ENCODE assay signal across 8 cellular contexts in the genomic region with DNA sequence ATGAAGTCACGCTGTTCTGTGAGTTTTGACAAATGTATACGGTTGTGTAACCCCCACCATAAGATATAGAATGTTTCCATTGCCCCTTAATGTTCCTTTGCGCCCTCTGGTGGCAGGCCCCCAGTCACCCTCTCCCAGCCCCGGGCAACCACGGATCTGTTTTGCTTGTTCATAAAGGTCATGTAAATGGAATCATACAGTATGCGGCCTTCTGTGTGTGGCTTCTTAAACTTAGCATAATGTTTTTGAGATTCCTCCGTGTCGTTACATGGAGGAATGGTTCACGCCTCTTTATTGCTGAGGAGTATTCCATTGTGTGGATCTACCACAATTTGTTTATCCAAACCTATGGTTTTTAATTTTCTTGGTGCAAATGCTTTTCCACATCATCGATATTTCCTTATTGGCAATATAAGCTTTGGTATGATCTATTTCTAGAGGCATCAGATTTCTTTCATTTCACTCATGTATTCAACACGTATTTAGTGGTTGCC. TPM values are rescaled to one million over a fixed set of nuclear protein-coding genes. Genes with fewer than 3 reads are reported as not detected.
DNase-seq lines count a peak whose midpoint lies in the region; ATAC-seq and TF ChIP-seq lines count a peak whose summit lies in the region.

No MANE protein-coding gene starts in this region.

- CTCF ChIA-PET in Calu3 (lab: Charles Lee) (interaction anchor here (0.5 to 0.8 kb wide), 3 partner anchors 27 to 175 kb away, joined by 3 to 5 read pairs (median 4); no protein-coding TSS in a partner anchor), WTC11 (lab: Charles Lee) (interaction anchor here (0.6 to 5.5 kb wide), 12 partner anchors 14 to 298 kb away, joined by 3 to 61 read pairs (median 5); partner anchors contain the start of gene ANKRD6), MCF 10A (lab: Yijun Ruan, JAX) (interaction anchor here (0.6 to 6.7 kb wide), 35 partner anchors 7 to 1722 kb away, joined by 3 to 93 read pairs (median 5); partner anchors contain the start of gene ANKRD6)

- intact Hi-C loops in Calu3 (cut with micrococcal nuclease; ENCODE audit: unreplicated experiment) (loop anchor here (1.0 kb wide), 2 partner anchors 178 to 238 kb away; no protein-coding TSS in a partner anchor), MCF 10A (cut with micrococcal nuclease) (loop anchor here (1.0 kb wide), 3 partner anchors 177 to 242 kb away; partner anchors contain the start of gene ANKRD6)

- no peaks in the 10 kb centered on the region for H3K9me3 Mint-ChIP-seq in Calu3 (ENCODE audit: low read depth, unreplicated experiment)
- no peaks in the 10 kb centered on the region for H3K9me3 Mint-ChIP-seq in WTC11
- H3K9me3 Mint-ChIP-seq in MCF 10A (ENCODE audit: unreplicated experiment), result no peaks in the 10 kb centered on the region

- no peak overlapping the region for H3K27ac Mint-ChIP-seq in Calu3 (ENCODE audit: unreplicated experiment)
- no peak overlapping the region for H3K27ac Mint-ChIP-seq in WTC11
- H3K27ac Mint-ChIP-seq in MCF 10A (ENCODE audit: low read depth, unreplicated experiment), result no peak overlapping the region

- no peaks in the 10 kb centered on the region for H3K27me3 Mint-ChIP-seq in Calu3 (ENCODE audit: unreplicated experiment)
- H3K27me3 Mint-ChIP-seq in WTC11 (ENCODE audit: low read depth), result no peaks in the 10 kb centered on the region
- H3K27me3 Mint-ChIP-seq in MCF 10A (ENCODE audit: insufficient read depth, unreplicated experiment), result no peaks in the 10 kb centered on the region

- DNase-seq in Calu3 (peak; percentile 85), NCI-H1105 (lab: John Stamatoyannopoulos, UW) (peak; percentile 23), WTC11 (ENCODE audit: low spot score) (peak; percentile 86), MCF 10A (ENCODE audit: unreplicated experiment) (peak; percentile 63), kidney tubule cell (ENCODE audit: low spot score) (peak; percentile 33)
- DNase-seq in stimulated activated CD4-positive, alpha-beta T cell treated with anti-CD3 and anti-CD28 coated beads, Interleukin-4, amount 100 ng/mL, for 48 hours (ENCODE audit: low read depth in 2 of 2), result peak; percentile 69 to 80

- H3K4me3 Mint-ChIP-seq in Calu3 (ENCODE audit: low read depth, unreplicated experiment) (no peak overlapping the region), WTC11 (no peak overlapping the region), MCF 10A (ENCODE audit: unreplicated experiment) (no peak overlapping the region)

- ATAC-seq in GM21529 (IDR thresholded peaks at IDR 0.05; ENCODE audit: unreplicated experiment) (peak; percentile 75), WTC11 (peak; percentile 77), GM19452 (IDR thresholded peaks at IDR 0.05; ENCODE audit: unreplicated experiment) (no peak)

- no peaks in the 10 kb centered on the region for H3K36me3 Mint-ChIP-seq in Calu3 (ENCODE audit: insufficient read depth, unreplicated experiment)
- no peaks in the 10 kb centered on the region for H3K36me3 Mint-ChIP-seq in WTC11
- H3K36me3 Mint-ChIP-seq in MCF 10A (ENCODE audit: insufficient read depth, unreplicated experiment), result no peaks in the 10 kb centered on the region

- TF ChIP-seq CTCF in Calu3 (IDR thresholded peaks at IDR 0.05; ENCODE audit: unreplicated experiment) (peak; percentile 73), WTC11 (IDR thresholded peaks at IDR 0.05) (peak; percentile 83), MCF 10A (IDR thresholded peaks at IDR 0.05; ENCODE audit: unreplicated experiment) (peak; percentile 68)

- BruUV-seq in Calu3 (replicated peaks; lab: Mats Ljungman, UMichigan), result no TSS peak
- no TSS peak for BruUV-seq in MCF 10A (replicated peaks; lab: Mats Ljungman, UMichigan)

- POLR2A ChIA-PET in WTC11 (lab: Charles Lee) (no interaction called here), MCF 10A (lab: Yijun Ruan, JAX) (interaction anchor here (1.7 kb wide), 1 partner anchor 178 kb away, joined by 4 read pairs; no protein-coding TSS in a partner anchor)

- H3K4me1 Mint-ChIP-seq in Calu3 (ENCODE audit: low read depth, unreplicated experiment) (no peaks in the 10 kb centered on the region), WTC11 (0 out of 2 replicates have a peak, but pooled peaks cover 2% of the 10 kb centered on the region), MCF 10A (ENCODE audit: insufficient read depth, unreplicated experiment) (no peaks in the 10 kb centered on the region)

TF ChIP-seq in WTC11, 78 proteins besides CTCF, POLR2A, EP300 and RAD21:
- TF ChIP-seq ATF6 (CRISPR knock-in tag; IDR thresholded peaks at IDR 0.05), result no peak
- TF ChIP-seq, protein P1, sequence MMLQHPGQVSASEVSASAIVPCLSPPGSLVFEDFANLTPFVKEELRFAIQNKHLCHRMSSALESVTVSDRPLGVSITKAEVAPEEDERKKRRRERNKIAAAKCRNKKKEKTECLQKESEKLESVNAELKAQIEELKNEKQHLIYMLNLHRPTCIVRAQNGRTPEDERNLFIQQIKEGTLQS (CRISPR knock-in tag; conservative IDR thresholded peaks at IDR 0.05), result no peak
- TF ChIP-seq, protein P2, sequence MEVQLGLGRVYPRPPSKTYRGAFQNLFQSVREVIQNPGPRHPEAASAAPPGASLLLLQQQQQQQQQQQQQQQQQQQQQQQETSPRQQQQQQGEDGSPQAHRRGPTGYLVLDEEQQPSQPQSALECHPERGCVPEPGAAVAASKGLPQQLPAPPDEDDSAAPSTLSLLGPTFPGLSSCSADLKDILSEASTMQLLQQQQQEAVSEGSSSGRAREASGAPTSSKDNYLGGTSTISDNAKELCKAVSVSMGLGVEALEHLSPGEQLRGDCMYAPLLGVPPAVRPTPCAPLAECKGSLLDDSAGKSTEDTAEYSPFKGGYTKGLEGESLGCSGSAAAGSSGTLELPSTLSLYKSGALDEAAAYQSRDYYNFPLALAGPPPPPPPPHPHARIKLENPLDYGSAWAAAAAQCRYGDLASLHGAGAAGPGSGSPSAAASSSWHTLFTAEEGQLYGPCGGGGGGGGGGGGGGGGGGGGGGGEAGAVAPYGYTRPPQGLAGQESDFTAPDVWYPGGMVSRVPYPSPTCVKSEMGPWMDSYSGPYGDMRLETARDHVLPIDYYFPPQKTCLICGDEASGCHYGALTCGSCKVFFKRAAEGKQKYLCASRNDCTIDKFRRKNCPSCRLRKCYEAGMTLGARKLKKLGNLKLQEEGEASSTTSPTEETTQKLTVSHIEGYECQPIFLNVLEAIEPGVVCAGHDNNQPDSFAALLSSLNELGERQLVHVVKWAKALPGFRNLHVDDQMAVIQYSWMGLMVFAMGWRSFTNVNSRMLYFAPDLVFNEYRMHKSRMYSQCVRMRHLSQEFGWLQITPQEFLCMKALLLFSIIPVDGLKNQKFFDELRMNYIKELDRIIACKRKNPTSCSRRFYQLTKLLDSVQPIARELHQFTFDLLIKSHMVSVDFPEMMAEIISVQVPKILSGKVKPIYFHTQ (CRISPR knock-in tag; IDR thresholded peaks at IDR 0.05), result no peak
- TF ChIP-seq ZNF425 (CRISPR knock-in tag; conservative IDR thresholded peaks at IDR 0.05), result no peak
- TF ChIP-seq EMX1 (CRISPR knock-in tag; IDR thresholded peaks at IDR 0.05), result no peak
- no peak for TF ChIP-seq ZNF416 (CRISPR knock-in tag; IDR thresholded peaks at IDR 0.05)
- TF ChIP-seq ETV6 (CRISPR knock-in tag; IDR thresholded peaks at IDR 0.05), result no peak
- no peak for TF ChIP-seq ZNF232 (CRISPR knock-in tag; IDR thresholded peaks at IDR 0.05)
- no peak for TF ChIP-seq HMGA2 (CRISPR knock-in tag; IDR thresholded peaks at IDR 0.05)
- no peak for TF ChIP-seq ZNF317 (CRISPR knock-in tag; IDR thresholded peaks at IDR 0.05; ENCODE audit: borderline replicate concordance, low read depth)
- TF ChIP-seq RORB (CRISPR knock-in tag; IDR thresholded peaks at IDR 0.05), result no peak
- TF ChIP-seq CBFB (CRISPR knock-in tag; IDR thresholded peaks at IDR 0.05; ENCODE audit: low read depth), result no peak
- TF ChIP-seq NFYB (CRISPR knock-in tag; conservative IDR thresholded peaks at IDR 0.05; ENCODE audit: low read depth), result no peak
TF ChIP-seq in WTC11: peak in this region for 0.

RNA-seq across cellular contexts. Expression of gene LYRM2, which starts 28.4 kb away (rescaled TPM):
- total RNA-seq in Calu3 (2022), result 36.8 and 37.6 TPM in 2 replicates
- total RNA-seq in WTC11 (2021), result 21.3 to 22.2 TPM (median 21.8 TPM) in 3 replicates
- total RNA-seq in MCF 10A (2022), result 41.1 and 43.8 TPM in 2 replicates

Comparison
In these comparisons a context has a peak if more than half of its experiments do, and no peak if none do; other contexts are left out.
1. DNase-seq: peak in every context shown above with its lines; median percentile 86 in WTC11; 85 in Calu3; 74 in stimulated activated CD4-positive, alpha-beta T cell treated with anti-CD3 and anti-CD28 coated beads, Interleukin-4, amount 100 ng/mL, for 48 hours; 63 in MCF 10A; 33 in kidney tubule cell; 23 in NCI-H1105.